Comparison of ENCODE assay signal across 23 cellular contexts in genomic region chr1:203200916-203201315, GRCh38. TPM values are rescaled to one million over a fixed set of nuclear protein-coding genes. Genes with fewer than 3 reads are reported as not detected.
A peak's percentile ranks its signal among the peaks of the same experiment; 100 is the strongest.
DNase-seq lines count a peak whose midpoint lies in the region; ATAC-seq and TF ChIP-seq lines count a peak whose summit lies in the region.
"Had no signal": no experiment of that assay in that cellular context is flagged by ENCODE, and none has a peak within 500 bp of the region (broad histone marks: within the 10 kb centered on the region; RNA-seq: fewer than 3 reads in every experiment).

No MANE protein-coding gene starts in this region.

- H3K4me3 ChIP-seq in heart left ventricle: no peak overlapping the region
- no peak overlapping the region for H3K4me3 ChIP-seq in esophagus (ENCODE audit: low read depth in 1 of 2, low read length in 2 of 2)
- H3K4me3 ChIP-seq in osteoblast (ENCODE audit: insufficient read depth, low read length): no peak overlapping the region
- H3K4me3 ChIP-seq in urinary bladder (ENCODE audit: low read depth, low read length): no peak overlapping the region
- H3K4me3 ChIP-seq: SJCRH30, suprapubic skin had no signal

- H3K79me2 ChIP-seq in osteoblast (ENCODE audit: insufficient read depth, low read length): no peaks in the 10 kb centered on the region

- no peak for ATAC-seq in heart left ventricle
- ATAC-seq: left colon, PC-3 had no signal

- no peak for DNase-seq in heart left ventricle
- DNase-seq in cardiac septum (ENCODE audit: low spot score): no peak
- no peak for DNase-seq in osteoblast (ENCODE audit: insufficient read length, low spot score, missing footprints)
- no peak for DNase-seq in activated CD8-positive, alpha-beta memory T cell treated with anti-CD3 and anti-CD28 coated beads, Interleukin-2, amount 50 U/mL, for 4 hours
- no peak for DNase-seq in NCI-H2196 treated with DMSO at 0.1 percent for 48 hours (lab: John Stamatoyannopoulos, UW; ENCODE audit: unreplicated experiment)
- DNase-seq in activated CD4-positive, alpha-beta T cell treated with anti-CD3 and anti-CD28 coated beads for 48 hours: no peak
- DNase-seq: ACHN; activated CD8-positive, alpha-beta memory T cell treated with anti-CD3 and anti-CD28 coated beads, Interleukin-2, amount 50 U/mL, for 48 hours; aorta; CD4-positive, alpha-beta T cell; DMS53; foreskin melanocyte; Karpas-422; left colon; NCI-H774; PC-3; stimulated activated CD4-positive, alpha-beta T cell treated with anti-CD3 and anti-CD28 coated beads, Interleukin-4, amount 100 ng/mL, for 1 hour had no signal

- H3K27ac ChIP-seq in heart left ventricle: peak overlapping the region in 7 of 12 donors; percentile 46 to 67 (median 52)
- H3K27ac ChIP-seq in esophagus (ENCODE audit: low read depth in 2 of 2, low read length in 1 of 2): peak overlapping the region; percentile 24 to 54
- peak overlapping the region; percentile 84 for H3K27ac ChIP-seq in osteoblast (ENCODE audit: low read depth, low read length)
- peak overlapping the region; percentile 51 for H3K27ac ChIP-seq in urinary bladder (ENCODE audit: low read depth)
- H3K27ac ChIP-seq: SJCRH30, suprapubic skin had no signal

- peaks cover 0 to 36% (median 5%) of the 10 kb centered on the region in 12 donors for H3K4me1 ChIP-seq in heart left ventricle
- H3K4me1 ChIP-seq in esophagus (ENCODE audit: control insufficient read depth in 2 of 2, insufficient read depth in 2 of 2, low read length in 1 of 2): peaks cover 0 to 9% of the 10 kb centered on the region in 2 donors
- H3K4me1 ChIP-seq in osteoblast (ENCODE audit: insufficient read depth, low read length): peaks cover 71% of the 10 kb centered on the region
- H3K4me1 ChIP-seq in urinary bladder (ENCODE audit: insufficient read depth): no peaks in the 10 kb centered on the region

- no peaks in the 10 kb centered on the region for H4K20me1 ChIP-seq in osteoblast (ENCODE audit: insufficient read depth, low read length)

- H3K9me3 ChIP-seq in heart left ventricle: no peaks in the 10 kb centered on the region
- no peaks in the 10 kb centered on the region for H3K9me3 ChIP-seq in esophagus (ENCODE audit: control insufficient read depth in 2 of 2, insufficient read depth in 1 of 2, low read depth in 1 of 2, low read length in 1 of 2)
- no peaks in the 10 kb centered on the region for H3K9me3 ChIP-seq in osteoblast (ENCODE audit: low read depth, low read length)
- H3K9me3 ChIP-seq: suprapubic skin had no signal

- 67 to 81% (median 71%) methylated on average over 1 of the region's 1 CpG for WGBS in heart left ventricle, 4 donors
- 68 to 87% methylated on average over 1 of the region's 1 CpG for WGBS in esophagus, 2 donors
- 73% methylated on average over 1 of the region's 1 CpG for WGBS in urinary bladder

- no peak for TF ChIP-seq CTCF in heart left ventricle (IDR thresholded peaks at IDR 0.05)
- no peak for TF ChIP-seq CTCF in osteoblast (IDR thresholded peaks at IDR 0.05; ENCODE audit: extremely low read depth, low read depth, low read length)

- no peak overlapping the region for H2AFZ ChIP-seq in osteoblast (ENCODE audit: low read length)

- H3K4me2 ChIP-seq in osteoblast (ENCODE audit: insufficient read depth, low read length): peak overlapping the region; percentile 70

- intact Hi-C loops in heart left ventricle (cut with DNase I): no loop called here
- intact Hi-C loops in cardiac septum (cut with DNase I): no loop called here

- TF ChIP-seq POLR2A in heart left ventricle (IDR thresholded peaks at IDR 0.05): no peak

- H3K27me3 ChIP-seq in heart left ventricle (no peaks in the 10 kb centered on the region), esophagus (ENCODE audit: control insufficient read depth in 1 of 2, insufficient read depth in 2 of 2, low read length in 2 of 2) (no peaks in the 10 kb centered on the region), osteoblast (ENCODE audit: insufficient read depth, low read length) (no peaks in the 10 kb centered on the region)
- H3K27me3 ChIP-seq: SJCRH30 had no signal

- H3K36me3 ChIP-seq in heart left ventricle: no peaks in the 10 kb centered on the region
- no peaks in the 10 kb centered on the region for H3K36me3 ChIP-seq in esophagus (ENCODE audit: control insufficient read depth in 2 of 2, insufficient read depth in 2 of 2, low read length in 1 of 2)
- H3K36me3 ChIP-seq in osteoblast (ENCODE audit: insufficient read depth, low read length): no peaks in the 10 kb centered on the region
- no peaks in the 10 kb centered on the region for H3K36me3 ChIP-seq in urinary bladder (ENCODE audit: insufficient read depth)
- H3K36me3 ChIP-seq: SJCRH30, suprapubic skin had no signal

RNA-seq across cellular contexts. Expression of gene CHI3L1, which starts 14.4 kb away (rescaled TPM):
- total RNA-seq in heart left ventricle (10 to 100 TPM in 2 of 9 donors, 1 to 10 TPM in 3, under 1 TPM in 3, not detected in 1; 0.27 to 27.1 (median 1.3) TPM), cardiac septum (7.4 TPM), osteoblast (273 and 932 TPM in 2 replicates), urinary bladder (0.53 TPM)
- polyA plus RNA-seq in heart left ventricle (1 to 10 TPM in 1 of 2 donors, under 1 TPM in 1; 0.15 to 5.5 TPM), esophagus (10 to 100 TPM in 1 of 2 donors, 1 to 10 TPM in 1; 3.3 to 19.6 TPM), urinary bladder (4.7 TPM)
- total RNA-seq: CD4-positive, alpha-beta T cell; osteocyte; PC-3; SJCRH30 had no signal

RNA-seq across cellular contexts. Expression of gene MYBPH, which starts 25.3 kb away (rescaled TPM):
- total RNA-seq in heart left ventricle: under 1 TPM in 1 of 9 donors, not detected in 8; 0.32 TPM
- not detected for polyA plus RNA-seq in heart left ventricle
- not detected for total RNA-seq in cardiac septum
- polyA plus RNA-seq in esophagus: not detected
- under 0.01 and 0.29 TPM in 2 replicates for total RNA-seq in osteoblast
- total RNA-seq in urinary bladder: 8.9 TPM
- not detected for polyA plus RNA-seq in urinary bladder
- total RNA-seq: aorta; CD4-positive, alpha-beta T cell; left colon; mononuclear cell; osteocyte; PC-3 had no signal
- polyA plus RNA-seq: aorta had no signal

RNA-seq across cellular contexts. Expression of gene CHIT1, which starts 28.6 kb away (rescaled TPM):
- 1 to 10 TPM in 1 of 9 donors, under 1 TPM in 4, not detected in 4; 0.05 to 1.7 (median 0.22) TPM for total RNA-seq in heart left ventricle
- polyA plus RNA-seq in heart left ventricle: not detected
- not detected for total RNA-seq in cardiac septum
- under 1 TPM in 1 of 2 donors, not detected in 1; 0.01 TPM for polyA plus RNA-seq in esophagus
- total RNA-seq in osteoblast: under 0.01 TPM in 1 of 2 replicates, not detected in the other
- 0.11 TPM for total RNA-seq in urinary bladder
- polyA plus RNA-seq in urinary bladder: not detected
- total RNA-seq: osteocyte, PC-3 had no signal
